ENCODE assay signal across 15 cellular contexts in genomic region chr1:231518485-231519035, GRCh38. TPM values are rescaled to one million over a fixed set of nuclear protein-coding genes. Genes with fewer than 3 reads are reported as not detected.
A peak's percentile ranks its signal among the peaks of the same experiment; 100 is the strongest.
DNase-seq lines count a peak whose midpoint lies in the region; ATAC-seq, FAIRE-seq and TF ChIP-seq lines count a peak whose summit lies in the region.
"Had no signal": no experiment of that assay in that cellular context is flagged by ENCODE, and none has a peak within 500 bp of the region (broad histone marks: within the 10 kb centered on the region; RNA-seq: fewer than 3 reads in every experiment).

No MANE protein-coding gene starts in this region.

- POLR2A ChIA-PET in K562 (lab: Yijun Ruan, JAX), result interaction anchor here (1.0 kb wide), 1 partner anchor 97 kb away, joined by 3 read pairs; the partner anchor contains the start of gene EGLN1

- intact Hi-C loops in K562 (cut with micrococcal nuclease) (no loop called here), tibial artery (cut with DNase I; ENCODE audit: low total_unique reads) (no loop called here)

- H3K4me1 ChIP-seq in K562 (replicated peaks in 1 of 2; ENCODE audit: control insufficient read depth in 2 of 2, insufficient read depth in 2 of 2, low read length in 2 of 2) (peaks cover 0 to 3% of the 10 kb centered on the region in 2 experiments; a peak in 3 of 5 replicates), tibial artery (no peaks in the 10 kb centered on the region)

- CTCF ChIA-PET in K562 (lab: Yijun Ruan, JAX; ENCODE audit: low intra/inter-chr PET ratio), result no interaction called here

- DNase-seq in NCI-H2227 (lab: John Stamatoyannopoulos, UW; ENCODE audit: unreplicated experiment), result peak; percentile 35
- DNase-seq in NCI-H2227 treated with DMSO at 0.1 percent for 48 hours (lab: John Stamatoyannopoulos, UW), result no peak
- peak; percentile 72 for DNase-seq in NCI-H345 (lab: John Stamatoyannopoulos, UW)
- peak in 1 of 4 experiments; percentile 42 for DNase-seq in K562 (ENCODE audit: extremely low read depth in 1 of 4, low spot score in 3 of 4)
- DNase-seq in tibial artery, result no peak
- DNase-seq in NCI-H1694 (lab: John Stamatoyannopoulos, UW), result no peak
- DNase-seq: DMS153, HCEC 1CT, NCI-H1436, NCI-H526 treated with DMSO at 0.1 percent for 48 hours, SW 1271 had no signal

- no peak overlapping the region for H2AFZ ChIP-seq in K562 (ENCODE audit: low read depth, low read length)

- no peak overlapping the region for H3K9ac ChIP-seq in K562 (ENCODE audit: insufficient read depth in 1 of 2, low read depth in 2 of 2, low read length in 2 of 2)

- 46% methylated on average over 5 of the region's 5 CpGs for WGBS in K562 (ENCODE audit: insufficient coverage, low coverage, missing lambda C conversion rate)

- H3K4me2 ChIP-seq in K562 (ENCODE audit: insufficient read depth, low read length), result no peak overlapping the region

- in situ Hi-C loops in K562 (cut with MboI), result no loop called here

- no peaks in the 10 kb centered on the region for H3K27me3 ChIP-seq in K562 (ENCODE audit: control insufficient read depth in 2 of 2, insufficient read depth in 2 of 2, low read length in 2 of 2)
- H3K27me3 ChIP-seq in tibial artery, result no peaks in the 10 kb centered on the region

- no peaks in the 10 kb centered on the region for H3K79me2 ChIP-seq in K562 (ENCODE audit: control insufficient read depth, insufficient read depth, low read length)

- H3K36me3 ChIP-seq in K562 (ENCODE audit: control insufficient read depth, insufficient read depth, low read length), result no peaks in the 10 kb centered on the region
- H3K36me3 ChIP-seq in tibial artery, result no peaks in the 10 kb centered on the region

- no peak for TF ChIP-seq CTCF in K562 (IDR thresholded peaks at IDR 0.05 in 2 of 3, conservative IDR thresholded peaks at IDR 0.05 in 1 of 3; ENCODE audit: insufficient read depth in 2 of 3, low read depth in 1 of 3, low read length in 3 of 3)
- TF ChIP-seq CTCF in tibial artery (IDR thresholded peaks at IDR 0.05), result no peak

- ATAC-seq in K562 (peak; percentile 42), HG02763 (IDR thresholded peaks at IDR 0.05; ENCODE audit: unreplicated experiment) (no peak)
- ATAC-seq: Panc1 had no signal

- no peak overlapping the region for H3K4me3 ChIP-seq in K562
- no peak overlapping the region for H3K4me3 ChIP-seq in tibial artery

- TF ChIP-seq POLR2A in K562 (conservative IDR thresholded peaks at IDR 0.05), result no peak

- no peak overlapping the region for H3K27ac ChIP-seq in K562 (ENCODE audit: extremely low read depth, low read depth, low read length)
- no peak overlapping the region for H3K27ac ChIP-seq in tibial artery
- H3K27ac ChIP-seq: C4-2B had no signal

- FAIRE-seq in K562 (lab: Jason Lieb, UNC), result no peak
- FAIRE-seq: A204.1 had no signal

- BruUV-seq in K562 (replicated peaks; lab: Mats Ljungman, UMichigan), result no TSS peak

- no peak for TF ChIP-seq EP300 in K562 (IDR thresholded peaks at IDR 0.05; ENCODE audit: low read length)

- H3K9me1 ChIP-seq in K562 (ENCODE audit: control insufficient read depth, insufficient read depth, low read length), result no peaks in the 10 kb centered on the region

- no peaks in the 10 kb centered on the region for H4K20me1 ChIP-seq in K562 (replicated peaks; ENCODE audit: control insufficient read depth, insufficient read depth, low read length)

- no peaks in the 10 kb centered on the region for H3K9me3 ChIP-seq in K562 (replicated peaks; ENCODE audit: control insufficient read depth, insufficient read depth, low read depth, low read length)
- H3K9me3 ChIP-seq in tibial artery, result no peaks in the 10 kb centered on the region

- TF ChIP-seq RAD21 in K562 (CRISPR knock-in tag; conservative IDR thresholded peaks at IDR 0.05 in 1 of 2, IDR thresholded peaks at IDR 0.05 in 1 of 2), result no peak

TF ChIP-seq in K562, 482 proteins besides CTCF, POLR2A, EP300 and RAD21:
- peak; percentile 37; the same call in 1 of the 2 replicates for TF ChIP-seq NCOR1 (IDR thresholded peaks at IDR 0.05)
- TF ChIP-seq CBFA2T2 (conservative IDR thresholded peaks at IDR 0.05), result peak; percentile 57
- no peak for TF ChIP-seq ZNF384 (IDR thresholded peaks at IDR 0.05; ENCODE audit: low read depth, low read length)
- TF ChIP-seq TAL1 (IDR thresholded peaks at IDR 0.05), result peak; percentile 48; the same call in 1 of the 2 replicates
- TF ChIP-seq, protein P1, sequence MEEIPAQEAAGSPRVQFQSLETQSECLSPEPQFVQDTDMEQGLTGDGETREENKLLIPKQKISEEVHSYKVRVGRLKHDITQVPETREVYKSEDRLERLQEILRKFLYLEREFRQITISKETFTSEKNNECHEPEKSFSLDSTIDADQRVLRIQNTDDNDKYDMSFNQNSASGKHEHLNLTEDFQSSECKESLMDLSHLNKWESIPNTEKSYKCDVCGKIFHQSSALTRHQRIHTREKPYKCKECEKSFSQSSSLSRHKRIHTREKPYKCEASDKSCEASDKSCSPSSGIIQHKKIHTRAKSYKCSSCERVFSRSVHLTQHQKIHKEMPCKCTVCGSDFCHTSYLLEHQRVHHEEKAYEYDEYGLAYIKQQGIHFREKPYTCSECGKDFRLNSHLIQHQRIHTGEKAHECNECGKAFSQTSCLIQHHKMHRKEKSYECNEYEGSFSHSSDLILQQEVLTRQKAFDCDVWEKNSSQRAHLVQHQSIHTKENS (CRISPR knock-in tag; IDR thresholded peaks at IDR 0.05), result no peak
- TF ChIP-seq HNRNPL (IDR thresholded peaks at IDR 0.05; ENCODE audit: low read depth, low read length), result no peak
- peak; percentile 16; the same call in 1 of the 2 replicates for TF ChIP-seq SOX6 (IDR thresholded peaks at IDR 0.05)
- TF ChIP-seq SMC3 (conservative IDR thresholded peaks at IDR 0.05; ENCODE audit: insufficient read depth, low read depth, low read length), result no peak
- TF ChIP-seq KHSRP (IDR thresholded peaks at IDR 0.05), result no peak
- 0 out of 2 replicates have a peak, but pooled peaks have one; percentile 13 for TF ChIP-seq TCF3 (CRISPR knock-in tag; IDR thresholded peaks at IDR 0.05)
- no peak for TF ChIP-seq FOXM1 (IDR thresholded peaks at IDR 0.05; ENCODE audit: low read depth)
- no peak for TF ChIP-seq FOXM1 (CRISPR knock-in tag; IDR thresholded peaks at IDR 0.05; ENCODE audit: low read depth)
- no peak for TF ChIP-seq ADNP (tag; IDR thresholded peaks at IDR 0.05)
- no peak for TF ChIP-seq SMAD3 (CRISPR knock-in tag; conservative IDR thresholded peaks at IDR 0.05)
- TF ChIP-seq GATAD2A (IDR thresholded peaks at IDR 0.05), result no peak
- no peak for TF ChIP-seq DPF2 (IDR thresholded peaks at IDR 0.05)
- TF ChIP-seq NFIC (IDR thresholded peaks at IDR 0.05), result no peak
- no peak for TF ChIP-seq ETS2 (tag; IDR thresholded peaks at IDR 0.05; ENCODE audit: borderline replicate concordance, poor library complexity, severe bottlenecking)
- peak; percentile 70 for TF ChIP-seq CBFA2T3 (IDR thresholded peaks at IDR 0.05)
- TF ChIP-seq TEAD4 (IDR thresholded peaks at IDR 0.05; ENCODE audit: low read length), result peak; percentile 55
- TF ChIP-seq TEAD4 (CRISPR knock-in tag; IDR thresholded peaks at IDR 0.05; ENCODE audit: borderline replicate concordance), result no peak
- TF ChIP-seq ARID1B (IDR thresholded peaks at IDR 0.05), result peak; percentile 16; the same call in 1 of the 2 replicates

RNA-seq across cellular contexts. Expression of gene TSNAX, which starts 9.9 kb away (rescaled TPM):
- total RNA-seq in K562 (2011; cell fraction: chromatin; rRNA removed; ENCODE audit: low replicate concordance), result 41.7 and 75.4 TPM in 2 replicates
- 21.2 and 22.3 TPM in 2 replicates for total RNA-seq in K562 (2011; cell fraction: nucleolus; rRNA removed)
- 32.4 and 40.6 TPM in 2 replicates for total RNA-seq in K562 (2011; cell fraction: nucleoplasm; rRNA removed)
- total RNA-seq in K562 (2014; rRNA removed) (31.3 and 33.8 TPM in 2 replicates), K562 (2014; rRNA removed; fragmentation: Illumina TruSeq; extraction: Trizol) (102 and 117 TPM in 2 replicates), K562 (2015; rRNA removed; fragmentation: Illumina TruSeq; extraction: Trizol) (67.8 and 73.0 TPM in 2 replicates), K562 (2021) (51.7 and 54.3 TPM in 2 replicates)
- polyA plus RNA-seq in K562 (2011; rRNA removed) (46.1 and 61.2 TPM in 2 replicates), K562 (2014; fragmentation: Illumina TruSeq; extraction: Trizol) (54.4 and 57.9 TPM in 2 replicates), K562 (2014; fragmentation: Nextera tagmentation; extraction: Ambion mirVana) (10 to 100 TPM; 77.3 to 82.4 TPM), K562 (2014; rRNA removed) (40.9 and 48.5 TPM in 2 replicates)
- 11.2 and 18.7 TPM in 2 replicates for polyA plus RNA-seq in K562 (2011; cell fraction: cytosol; rRNA removed)
- polyA plus RNA-seq in K562 (2011; cell fraction: nucleus; rRNA removed), result 10.7 and 14.4 TPM in 2 replicates
- 45.5 and 52.4 TPM in 2 replicates for polyA plus RNA-seq in K562 (2012)
- 157 and 166 TPM in 2 replicates for polyA minus RNA-seq in K562 (2011; rRNA and poly(A)+ RNA removed)
- 25.9 and 29.5 TPM in 2 replicates for polyA minus RNA-seq in K562 (2011; cell fraction: cytosol; rRNA and poly(A)+ RNA removed)
- 23.6 and 55.8 TPM in 2 replicates for polyA minus RNA-seq in K562 (2011; cell fraction: nucleus; rRNA and poly(A)+ RNA removed)

Comparison
In these comparisons a context has a peak if more than half of its experiments do, and no peak if none do; other contexts are left out.
1. DNase-seq: peak in NCI-H2227 (single experiment) and NCI-H345 (single experiment); none in NCI-H2227 treated with DMSO at 0.1 percent for 48 hours (single experiment), tibial artery (0 of 2) and NCI-H1694 (single experiment).